ENCODE assay signal across 10 cellular contexts in genomic region chr5:139105621-139106071, GRCh38.
DNase-seq lines count a peak whose midpoint lies in the region; ATAC-seq, FAIRE-seq and TF ChIP-seq lines count a peak whose summit lies in the region.
"Had no signal": no experiment of that assay in that cellular context is flagged by ENCODE, and none has a peak within 500 bp of the region (broad histone marks: within the 10 kb centered on the region; RNA-seq: fewer than 3 reads in every experiment).

No MANE protein-coding gene starts in this region.

- intact Hi-C loops in psoas muscle (cut with DNase I): no loop called here

- H2AK5ac ChIP-seq in H1 (ENCODE audit: low read depth, low read length): no peak overlapping the region

- no peak overlapping the region for H2BK20ac ChIP-seq in H1 (ENCODE audit: low read length)

- H3K4ac ChIP-seq in H1 (replicated peaks; ENCODE audit: insufficient read length, low read depth, low read length): no peak overlapping the region

- TF ChIP-seq RAD21 in H1 (IDR thresholded peaks at IDR 0.05 in 1 of 2, conservative IDR thresholded peaks at IDR 0.05 in 1 of 2; ENCODE audit: low read depth in 2 of 2, low read length in 2 of 2): no peak

- H3K27ac ChIP-seq in H1 (ENCODE audit: low read depth, low read length) (no peak overlapping the region), psoas muscle (peak overlapping the region; percentile 73)

- H4K91ac ChIP-seq in H1 (replicated peaks; ENCODE audit: insufficient read length, low read length): no peak overlapping the region

- no peak overlapping the region for H3K14ac ChIP-seq in H1 (ENCODE audit: insufficient read length)

- CTCF ChIA-PET in H1 (lab: Charles Lee; ENCODE audit: partially characterized antibody): interaction anchor here (0.7 kb wide), 2 partner anchors 109 to 180 kb away, joined by 3 to 4 read pairs; no protein-coding TSS in a partner anchor

- H3K27me3 ChIP-seq in H1 (replicated peaks in 1 of 4; ENCODE audit: control insufficient read depth in 3 of 4, extremely low read depth in 1 of 4, insufficient read depth in 3 of 4, low read length in 3 of 4) (no peaks in the 10 kb centered on the region), psoas muscle (ENCODE audit: insufficient read depth in 3 of 3, low read length in 2 of 3) (no peaks in the 10 kb centered on the region)

- H3K9me3 ChIP-seq in H1 (ENCODE audit: insufficient read depth in 2 of 2, low read depth in 1 of 2, low read length in 1 of 2) (no peaks in the 10 kb centered on the region), psoas muscle (no peaks in the 10 kb centered on the region)

- no peaks in the 10 kb centered on the region for H3K23me2 ChIP-seq in H1 (ENCODE audit: low read depth, low read length)

- no peak overlapping the region for H4K8ac ChIP-seq in H1 (ENCODE audit: extremely low read depth, insufficient read depth, low read length)

- POLR2A ChIA-PET in H1 (lab: Charles Lee; ENCODE audit: partially characterized antibody): no interaction called here

- H3K18ac ChIP-seq in H1 (ENCODE audit: extremely low read depth, low read length): no peak overlapping the region

- 0 out of 2 replicates have a peak overlapping the region, but pooled peaks have one; percentile 36 for H2BK15ac ChIP-seq in H1 (ENCODE audit: low read length)

- H2BK120ac ChIP-seq in H1 (replicated peaks; ENCODE audit: low read depth, low read length): no peak overlapping the region

- no peaks in the 10 kb centered on the region for H3K79me2 ChIP-seq in H1 (ENCODE audit: control insufficient read depth in 1 of 2, insufficient read depth in 2 of 2, low read length in 2 of 2)

- no peaks in the 10 kb centered on the region for H4K20me1 ChIP-seq in H1 (replicated peaks in 1 of 2; ENCODE audit: control insufficient read depth in 1 of 2, insufficient read depth in 2 of 2, low read length in 2 of 2)

- no peak overlapping the region for H3K23ac ChIP-seq in H1 (ENCODE audit: insufficient read length)

- no peak overlapping the region for H3K4me2 ChIP-seq in H1 (ENCODE audit: insufficient read depth in 1 of 2, low read depth in 2 of 2, low read length in 2 of 2)

- 78% methylated on average over 15 of the region's 15 CpGs; no CpG with 5 or more reads in 1 of the 2 experiments for WGBS in H1 (ENCODE audit: extremely low coverage in 1 of 2, insufficient coverage in 1 of 2, insufficient read length in 1 of 2, insufficient replicate concordance in 2 of 2, low coverage in 1 of 2, low lambda C conversion rate in 2 of 2, missing lambda C conversion rate in 1 of 2), 2 experiments
- WGBS in psoas muscle, 3 donors: 18 to 48% (median 20%) methylated on average over 15 of the region's 15 CpGs

- H3K4me3 ChIP-seq in H1 (ENCODE audit: extremely low read depth in 1 of 4, insufficient read depth in 2 of 4, low read depth in 3 of 4, low read length in 4 of 4) (no peak overlapping the region), psoas muscle (peak overlapping the region; percentile 48)

- no peaks in the 10 kb centered on the region for H3K36me3 ChIP-seq in H1 (ENCODE audit: control insufficient read depth in 2 of 4, insufficient read depth in 4 of 4, low read length in 3 of 4)
- H3K36me3 ChIP-seq in psoas muscle (ENCODE audit: insufficient read depth in 1 of 2, low read depth in 1 of 2): no peaks in the 10 kb centered on the region

- no peak overlapping the region for H3K56ac ChIP-seq in H1 (replicated peaks; ENCODE audit: insufficient read length, low read depth, low read length)

- no peak for TF ChIP-seq CTCF in H1 (IDR thresholded peaks at IDR 0.05; ENCODE audit: control extremely low read depth in 1 of 3, insufficient read depth in 1 of 3, low read depth in 1 of 3, low read length in 3 of 3)
- no peak for TF ChIP-seq CTCF in psoas muscle (IDR thresholded peaks at IDR 0.05)

- H3K4me1 ChIP-seq in H1 (replicated peaks in 1 of 4; ENCODE audit: control insufficient read depth in 3 of 4, insufficient read depth in 4 of 4, low read length in 3 of 4) (peaks cover 0 to 4% (median 2%) of the 10 kb centered on the region in 4 experiments; a peak in 4 of 7 replicates), psoas muscle (peaks cover 41% of the 10 kb centered on the region)

- FAIRE-seq in H1 (lab: Jason Lieb, UNC): no peak

- H2BK5ac ChIP-seq in H1 (ENCODE audit: low read depth, low read length): no peak overlapping the region; the same call in 1 of the 2 replicates

- H2AFZ ChIP-seq in H1 (ENCODE audit: low read length): no peak overlapping the region

- TF ChIP-seq EP300 in H1 (IDR thresholded peaks at IDR 0.05; ENCODE audit: borderline replicate concordance in 1 of 2, low read depth in 2 of 2, low read length in 2 of 2): no peak

- 0 out of 7 replicates have a peak overlapping the region, but pooled peaks of 1 of the 4 experiments have one; percentile 16 for H3K9ac ChIP-seq in H1 (replicated peaks in 1 of 4; ENCODE audit: extremely low read depth in 1 of 4, low read depth in 3 of 4, low read length in 3 of 4)

- no peak overlapping the region for H2BK12ac ChIP-seq in H1 (ENCODE audit: low read depth, low read length)

- TF ChIP-seq POLR2A in H1 (IDR thresholded peaks at IDR 0.05; ENCODE audit: control extremely low read depth in 1 of 2, low read depth in 2 of 2, low read length in 2 of 2): no peak

- ATAC-seq in psoas muscle: peak in 3 of 4 donors; percentile 35 to 60 (median 41)
- ATAC-seq in HG03095 (IDR thresholded peaks at IDR 0.05; ENCODE audit: unreplicated experiment): no peak

- H3K79me1 ChIP-seq in H1 (ENCODE audit: low read depth, low read length): no peaks in the 10 kb centered on the region

- no peak overlapping the region for H4K5ac ChIP-seq in H1 (ENCODE audit: insufficient read length, low read depth, low read length)

- DNase-seq in DMS153 treated with DMSO at 0.1 percent for 48 hours (lab: John Stamatoyannopoulos, UW; ENCODE audit: unreplicated experiment) (peak; percentile 47), NCI-H2227 treated with DMSO at 0.1 percent for 48 hours (lab: John Stamatoyannopoulos, UW) (peak; percentile 57), H1 (ENCODE audit: low read depth in 1 of 2, low spot score in 2 of 2) (no peak), psoas muscle (no peak), OCI-M2 (lab: John Stamatoyannopoulos, UW; ENCODE audit: unreplicated experiment) (no peak)
- no peak for DNase-seq in activated CD8-positive, alpha-beta memory T cell treated with anti-CD3 and anti-CD28 coated beads, Interleukin-2, amount 50 U/mL, for 48 hours
- no peak for DNase-seq in stimulated activated naive CD4-positive, alpha-beta T cell treated with Interleukin-2 at 50 U/mL for 16 hours (lab: John Stamatoyannopoulos, UW)
- DNase-seq: CD8-positive, alpha-beta memory T cell; naive B cell had no signal

Comparison
In these comparisons a context has a peak if more than half of its experiments do, and no peak if none do; other contexts are left out.
1. DNase-seq: peak in DMS153 treated with DMSO at 0.1 percent for 48 hours (single experiment) and NCI-H2227 treated with DMSO at 0.1 percent for 48 hours (single experiment); none in H1 (0 of 2), psoas muscle (0 of 2), activated CD8-positive, alpha-beta memory T cell treated with anti-CD3 and anti-CD28 coated beads, Interleukin-2, amount 50 U/mL, for 48 hours (single experiment), OCI-M2 (single experiment) and stimulated activated naive CD4-positive, alpha-beta T cell treated with Interleukin-2 at 50 U/mL for 16 hours (single experiment).